1 cellular context compared by ENCODE assay signal in genomic region chr6:44156494-44157151, GRCh38.
TF ChIP-seq lines count a peak whose summit lies in the region.

No MANE protein-coding gene starts in this region.

TF ChIP-seq in HepG2, 621 proteins besides CTCF, POLR2A, EP300 and RAD21 (continued from another document and continues in another):
- TF ChIP-seq USF2 (IDR thresholded peaks at IDR 0.05; ENCODE audit: low read depth, low read length), result no peak
- no peak for TF ChIP-seq USF2 (CRISPR knock-in tag; IDR thresholded peaks at IDR 0.05; ENCODE audit: borderline replicate concordance)
- TF ChIP-seq ELF3 (CRISPR knock-in tag; IDR thresholded peaks at IDR 0.05), result peak; percentile 89
- no peak for TF ChIP-seq HMGA1 (CRISPR knock-in tag; conservative IDR thresholded peaks at IDR 0.05)
- TF ChIP-seq ZSCAN9 (CRISPR knock-in tag; IDR thresholded peaks at IDR 0.05; ENCODE audit: borderline replicate concordance), result peak; percentile 67; the same call in 1 of the 2 replicates
- no peak for TF ChIP-seq SOX6 (IDR thresholded peaks at IDR 0.05)
- peak; percentile 92 for TF ChIP-seq SOX6 (CRISPR knock-in tag; IDR thresholded peaks at IDR 0.05)
- peak; percentile 98 for TF ChIP-seq TARDBP (CRISPR knock-in tag; IDR thresholded peaks at IDR 0.05)
- TF ChIP-seq SAFB2 (CRISPR knock-in tag; IDR thresholded peaks at IDR 0.05; ENCODE audit: borderline replicate concordance, low read depth), result peak; percentile 93; the same call in 1 of the 2 replicates
- TF ChIP-seq ZNF333 (CRISPR knock-in tag; IDR thresholded peaks at IDR 0.05; ENCODE audit: borderline replicate concordance), result no peak
- TF ChIP-seq ZSCAN25 (CRISPR knock-in tag; IDR thresholded peaks at IDR 0.05), result peak; percentile 81
- TF ChIP-seq RBM22 (optimal IDR thresholded peaks at IDR 0.05; ENCODE audit: low read length), result no peak
- TF ChIP-seq GPN1 (CRISPR knock-in tag; IDR thresholded peaks at IDR 0.05; ENCODE audit: borderline replicate concordance), result no peak
- TF ChIP-seq ARHGAP35 (CRISPR knock-in tag; IDR thresholded peaks at IDR 0.05; ENCODE audit: borderline replicate concordance), result no peak; the same call in 1 of the 2 replicates
- TF ChIP-seq SNAPC4 (CRISPR knock-in tag; IDR thresholded peaks at IDR 0.05), result 0 out of 2 replicates have a peak, but pooled peaks have one; percentile 5
- peak; percentile 84; the same call in 1 of the 2 replicates for TF ChIP-seq BRD4 (CRISPR knock-in tag; IDR thresholded peaks at IDR 0.05)
- TF ChIP-seq ZNF468 (CRISPR knock-in tag; IDR thresholded peaks at IDR 0.05), result no peak
- TF ChIP-seq ZFP82 (CRISPR knock-in tag; IDR thresholded peaks at IDR 0.05; ENCODE audit: borderline replicate concordance), result no peak
- TF ChIP-seq ZBTB10 (CRISPR knock-in tag; IDR thresholded peaks at IDR 0.05; ENCODE audit: borderline replicate concordance), result no peak; the same call in 1 of the 2 replicates
- peak; percentile 53; the same call in 1 of the 2 replicates for TF ChIP-seq CHCHD3 (CRISPR knock-in tag; IDR thresholded peaks at IDR 0.05)
- TF ChIP-seq ZNF142 (CRISPR knock-in tag; IDR thresholded peaks at IDR 0.05), result peak; percentile 83; the same call in 1 of the 2 replicates
- TF ChIP-seq NBN (conservative IDR thresholded peaks at IDR 0.05), result no peak
- 0 out of 2 replicates have a peak, but pooled peaks have one; percentile 3 for TF ChIP-seq ZNF766 (CRISPR knock-in tag; IDR thresholded peaks at IDR 0.05; ENCODE audit: borderline replicate concordance)
- no peak for TF ChIP-seq ZNF75D (CRISPR knock-in tag; IDR thresholded peaks at IDR 0.05; ENCODE audit: borderline replicate concordance)
- peak; percentile 52; the same call in 1 of the 2 replicates for TF ChIP-seq ZNF335 (CRISPR knock-in tag; IDR thresholded peaks at IDR 0.05)
- TF ChIP-seq DNMT1 (CRISPR knock-in tag; IDR thresholded peaks at IDR 0.05), result no peak; the same call in 1 of the 2 replicates
- TF ChIP-seq XBP1 (CRISPR knock-in tag; IDR thresholded peaks at IDR 0.05), result no peak
- no peak; the same call in 1 of the 2 replicates for TF ChIP-seq PBX2 (CRISPR knock-in tag; IDR thresholded peaks at IDR 0.05)
- peak; percentile 89; the same call in 1 of the 2 replicates for TF ChIP-seq ETV5 (CRISPR knock-in tag; IDR thresholded peaks at IDR 0.05; ENCODE audit: borderline replicate concordance)
- no peak for TF ChIP-seq MYNN (CRISPR knock-in tag; IDR thresholded peaks at IDR 0.05; ENCODE audit: low read depth)
- no peak for TF ChIP-seq ZSCAN12 (CRISPR knock-in tag; IDR thresholded peaks at IDR 0.05)
- TF ChIP-seq JARID2 (CRISPR knock-in tag; IDR thresholded peaks at IDR 0.05; ENCODE audit: insufficient replicate concordance), result no peak
- peak; percentile 8; the same call in 1 of the 2 replicates for TF ChIP-seq ZNF550 (CRISPR knock-in tag; IDR thresholded peaks at IDR 0.05; ENCODE audit: borderline replicate concordance)
- TF ChIP-seq ZNF264 (CRISPR knock-in tag; IDR thresholded peaks at IDR 0.05), result peak; percentile 95
- no peak for TF ChIP-seq ZFP41 (CRISPR knock-in tag; IDR thresholded peaks at IDR 0.05; ENCODE audit: borderline replicate concordance)
- peak; percentile 75 for TF ChIP-seq RCOR2 (CRISPR knock-in tag; IDR thresholded peaks at IDR 0.05)
- peak; percentile 74 for TF ChIP-seq ZNF556 (CRISPR knock-in tag; IDR thresholded peaks at IDR 0.05; ENCODE audit: borderline replicate concordance)
- no peak for TF ChIP-seq KAT2B (IDR thresholded peaks at IDR 0.05; ENCODE audit: borderline replicate concordance, low read depth, low read length)
- TF ChIP-seq ZUFSP (CRISPR knock-in tag; IDR thresholded peaks at IDR 0.05; ENCODE audit: borderline replicate concordance), result no peak
- no peak for TF ChIP-seq REL (CRISPR knock-in tag; conservative IDR thresholded peaks at IDR 0.05)
- TF ChIP-seq BORCS8-MEF2B (CRISPR knock-in tag; IDR thresholded peaks at IDR 0.05), result peak; percentile 90
- TF ChIP-seq ZBTB33 (CRISPR knock-in tag; IDR thresholded peaks at IDR 0.05), result peak; percentile 65; the same call in 1 of the 2 replicates
- no peak for TF ChIP-seq SNRNP70 (IDR thresholded peaks at IDR 0.05; ENCODE audit: low read depth, low read length)
- peak; percentile 15; the same call in 1 of the 2 replicates for TF ChIP-seq ONECUT2 (CRISPR knock-in tag; IDR thresholded peaks at IDR 0.05)
